10 cellular contexts compared by ENCODE assay signal in genomic region chr15:34609658-34610057, GRCh38. TPM values are rescaled to one million over a fixed set of nuclear protein-coding genes. Genes with fewer than 3 reads are reported as not detected.
A peak's percentile ranks its signal among the peaks of the same experiment; 100 is the strongest.
DNase-seq lines count a peak whose midpoint lies in the region; ATAC-seq and TF ChIP-seq lines count a peak whose summit lies in the region.
"Had no signal": no experiment of that assay in that cellular context is flagged by ENCODE, and none has a peak within 500 bp of the region (broad histone marks: within the 10 kb centered on the region; RNA-seq: fewer than 3 reads in every experiment).

No MANE protein-coding gene starts in this region.

- peaks cover 14% of the 10 kb centered on the region for H3K4me1 Mint-ChIP-seq in activated naive CD8-positive, alpha-beta T cell treated with anti-CD3 and anti-CD28 coated beads, Interleukin-2, amount 50 U/mL, for 24 hours
- H3K4me1 Mint-ChIP-seq in type B pancreatic cell (ENCODE audit: unreplicated experiment) = peaks cover 10% of the 10 kb centered on the region
- peaks cover 13% of the 10 kb centered on the region for H3K4me1 Mint-ChIP-seq in activated T-helper 2 cell treated with anti-CD3 and anti-CD28 coated beads, Interferon-gamma antibody, Interleukin-2, Interleukin-4, amounts not matched to agents 10 μg/mL and 5 μg/mL and 100 μg/mL, durations not matched to agents 14 hours and 24 hours and 36 hours (ENCODE audit: low read depth)

- peak; percentile 82 for ATAC-seq in Right ventricle myocardium superior (ENCODE audit: poor library complexity)
- peak; percentile 72 for ATAC-seq in activated naive CD8-positive, alpha-beta T cell treated with anti-CD3 and anti-CD28 coated beads, Interleukin-2, amount 50 U/mL, for 24 hours
- no peak for ATAC-seq in HG02678 (IDR thresholded peaks at IDR 0.05; ENCODE audit: unreplicated experiment)
- no peak for ATAC-seq in GM21576 (IDR thresholded peaks at IDR 0.05; ENCODE audit: unreplicated experiment)
- ATAC-seq: lower lobe of right lung had no signal

- H3K9me3 ChIP-seq in right atrium auricular region = no peaks in the 10 kb centered on the region
- H3K9me3 ChIP-seq: lower lobe of right lung had no signal

- DNase-seq in Right ventricle myocardium superior (no peak), right atrium auricular region (ENCODE audit: low spot score) (no peak), NB4 (ENCODE audit: low read depth) (peak; percentile 60), type B pancreatic cell (ENCODE audit: extremely low spot score, unreplicated experiment) (no peak)
- peak; percentile 17 for DNase-seq in activated naive CD8-positive, alpha-beta T cell treated with anti-CD3 and anti-CD28 coated beads, Interleukin-2, amount 50 U/mL, for 24 hours
- DNase-seq in activated T-helper 2 cell treated with anti-CD3 and anti-CD28 coated beads, Interferon-gamma antibody, Interleukin-2, Interleukin-4, amounts not matched to agents 10 μg/mL and 5 μg/mL and 100 μg/mL, durations not matched to agents 14 hours and 24 hours and 36 hours (ENCODE audit: low spot score) = no peak
- DNase-seq: lower lobe of right lung, retina had no signal

- intact Hi-C loops in Right ventricle myocardium superior (cut with DNase I) = no loop called here
- intact Hi-C loops in activated T-helper 2 cell treated with anti-CD3 and anti-CD28 coated beads, Interferon-gamma antibody, Interleukin-2, Interleukin-4, amounts not matched to agents 10 μg/mL and 5 μg/mL and 100 μg/mL, durations not matched to agents 14 hours and 24 hours and 36 hours (cut with micrococcal nuclease) = no loop called here

- H3K4me3 ChIP-seq in right atrium auricular region (no peak overlapping the region), NB4 (ENCODE audit: low read depth, low read length) (no peak overlapping the region)
- H3K4me3 ChIP-seq: lower lobe of right lung had no signal

- no peaks in the 10 kb centered on the region for H3K36me3 ChIP-seq in right atrium auricular region
- H3K36me3 ChIP-seq: lower lobe of right lung had no signal

- H3K4me3 Mint-ChIP-seq in activated naive CD8-positive, alpha-beta T cell treated with anti-CD3 and anti-CD28 coated beads, Interleukin-2, amount 50 U/mL, for 24 hours = peak overlapping the region; percentile 7
- peak overlapping the region; percentile 16 for H3K4me3 Mint-ChIP-seq in type B pancreatic cell
- H3K4me3 Mint-ChIP-seq in activated T-helper 2 cell treated with anti-CD3 and anti-CD28 coated beads, Interferon-gamma antibody, Interleukin-2, Interleukin-4, amounts not matched to agents 10 μg/mL and 5 μg/mL and 100 μg/mL, durations not matched to agents 14 hours and 24 hours and 36 hours (ENCODE audit: low read depth) = no peak overlapping the region

- no peak overlapping the region for H3K27ac ChIP-seq in right atrium auricular region
- H3K27ac ChIP-seq: lower lobe of right lung had no signal

- H3K27me3 ChIP-seq in right atrium auricular region = no peaks in the 10 kb centered on the region

- TF ChIP-seq POLR2A in NB4 (IDR thresholded peaks at IDR 0.05; ENCODE audit: extremely low read depth, insufficient read length) = no peak

- no peaks in the 10 kb centered on the region for H3K9me3 Mint-ChIP-seq in activated naive CD8-positive, alpha-beta T cell treated with anti-CD3 and anti-CD28 coated beads, Interleukin-2, amount 50 U/mL, for 24 hours
- H3K9me3 Mint-ChIP-seq in type B pancreatic cell = no peaks in the 10 kb centered on the region
- H3K9me3 Mint-ChIP-seq in activated T-helper 2 cell treated with anti-CD3 and anti-CD28 coated beads, Interferon-gamma antibody, Interleukin-2, Interleukin-4, amounts not matched to agents 10 μg/mL and 5 μg/mL and 100 μg/mL, durations not matched to agents 14 hours and 24 hours and 36 hours = no peaks in the 10 kb centered on the region

- peaks cover 0 to 4% of the 10 kb centered on the region in 2 donors for H3K4me1 ChIP-seq in right atrium auricular region
- H3K4me1 ChIP-seq: lower lobe of right lung had no signal

- no peak overlapping the region for H3K27ac Mint-ChIP-seq in activated naive CD8-positive, alpha-beta T cell treated with anti-CD3 and anti-CD28 coated beads, Interleukin-2, amount 50 U/mL, for 24 hours
- H3K27ac Mint-ChIP-seq in type B pancreatic cell = no peak overlapping the region
- no peak overlapping the region for H3K27ac Mint-ChIP-seq in activated T-helper 2 cell treated with anti-CD3 and anti-CD28 coated beads, Interferon-gamma antibody, Interleukin-2, Interleukin-4, amounts not matched to agents 10 μg/mL and 5 μg/mL and 100 μg/mL, durations not matched to agents 14 hours and 24 hours and 36 hours

- peaks cover 20% of the 10 kb centered on the region for H3K27me3 Mint-ChIP-seq in activated naive CD8-positive, alpha-beta T cell treated with anti-CD3 and anti-CD28 coated beads, Interleukin-2, amount 50 U/mL, for 24 hours
- peaks cover 44% of the 10 kb centered on the region for H3K27me3 Mint-ChIP-seq in type B pancreatic cell
- peaks cover 50% of the 10 kb centered on the region for H3K27me3 Mint-ChIP-seq in activated T-helper 2 cell treated with anti-CD3 and anti-CD28 coated beads, Interferon-gamma antibody, Interleukin-2, Interleukin-4, amounts not matched to agents 10 μg/mL and 5 μg/mL and 100 μg/mL, durations not matched to agents 14 hours and 24 hours and 36 hours (ENCODE audit: low read depth)

- TF ChIP-seq CTCF in right atrium auricular region (IDR thresholded peaks at IDR 0.05) (no peak), NB4 (IDR thresholded peaks at IDR 0.05; ENCODE audit: low read depth, low read length) (no peak), type B pancreatic cell (conservative IDR thresholded peaks at IDR 0.05) (no peak)

- H3K36me3 Mint-ChIP-seq in activated naive CD8-positive, alpha-beta T cell treated with anti-CD3 and anti-CD28 coated beads, Interleukin-2, amount 50 U/mL, for 24 hours (ENCODE audit: low read depth) = no peaks in the 10 kb centered on the region
- no peaks in the 10 kb centered on the region for H3K36me3 Mint-ChIP-seq in type B pancreatic cell
- H3K36me3 Mint-ChIP-seq in activated T-helper 2 cell treated with anti-CD3 and anti-CD28 coated beads, Interferon-gamma antibody, Interleukin-2, Interleukin-4, amounts not matched to agents 10 μg/mL and 5 μg/mL and 100 μg/mL, durations not matched to agents 14 hours and 24 hours and 36 hours (ENCODE audit: low read depth) = no peaks in the 10 kb centered on the region

RNA-seq across cellular contexts. Expression of gene GOLGA8B, which starts 26.2 kb away (rescaled TPM):
- total RNA-seq in Right ventricle myocardium superior (9.1 TPM), right atrium auricular region (10 to 100 TPM; 10.3 to 24.6 TPM), type B pancreatic cell (ENCODE audit: low replicate concordance) (24.0 and 68.1 TPM in 2 replicates)
- total RNA-seq in activated T-helper 2 cell treated with anti-CD3 and anti-CD28 coated beads, Interferon-gamma antibody, Interleukin-2, Interleukin-4, amounts not matched to agents 10 μg/mL and 5 μg/mL and 100 μg/mL, durations not matched to agents 14 hours and 24 hours and 36 hours = 215 and 222 TPM in 2 replicates

Comparison
In these comparisons a context has a peak if more than half of its experiments do, and no peak if none do; other contexts are left out.
1. ATAC-seq: peak in Right ventricle myocardium superior (single experiment) and activated naive CD8-positive, alpha-beta T cell treated with anti-CD3 and anti-CD28 coated beads, Interleukin-2, amount 50 U/mL, for 24 hours (single experiment); none in HG02678 (single experiment) and GM21576 (single experiment).
2. DNase-seq: peak in NB4 (single experiment) and activated naive CD8-positive, alpha-beta T cell treated with anti-CD3 and anti-CD28 coated beads, Interleukin-2, amount 50 U/mL, for 24 hours (single experiment); none in Right ventricle myocardium superior (single experiment), right atrium auricular region (single experiment), type B pancreatic cell (single experiment) and activated T-helper 2 cell treated with anti-CD3 and anti-CD28 coated beads, Interferon-gamma antibody, Interleukin-2, Interleukin-4, amounts not matched to agents 10 μg/mL and 5 μg/mL and 100 μg/mL, durations not matched to agents 14 hours and 24 hours and 36 hours (single experiment).